Comparison of ENCODE assay signal across 1 cellular context in genomic region chrX:132226169-132226568, GRCh38.
TF ChIP-seq lines count a peak whose summit lies in the region.

No MANE protein-coding gene starts in this region.

TF ChIP-seq in GM23338, 12 proteins besides CTCF, POLR2A, EP300 and RAD21 (continued from another document):
- TF ChIP-seq ZNF462 (CRISPR knock-in tag; IDR thresholded peaks at IDR 0.05) = no peak
- TF ChIP-seq ETS1 (IDR thresholded peaks at IDR 0.05) = no peak
- TF ChIP-seq EZH2phosphoT487 (IDR thresholded peaks at IDR 0.05; ENCODE audit: unreplicated experiment) = no peak
- no peak for TF ChIP-seq CREB1 (CRISPR knock-in tag; IDR thresholded peaks at IDR 0.05; ENCODE audit: low read depth)
- no peak for TF ChIP-seq EZH2 (IDR thresholded peaks at IDR 0.05; ENCODE audit: low read depth, unreplicated experiment)
- TF ChIP-seq JUNB (IDR thresholded peaks at IDR 0.05; ENCODE audit: unreplicated experiment) = no peak
- no peak for TF ChIP-seq STAT1 (IDR thresholded peaks at IDR 0.05; ENCODE audit: unreplicated experiment)
- TF ChIP-seq ZNF331 (CRISPR knock-in tag; IDR thresholded peaks at IDR 0.05; ENCODE audit: low read depth) = no peak
- no peak for TF ChIP-seq POLR2AphosphoS5 (IDR thresholded peaks at IDR 0.05; ENCODE audit: low read depth)
